In the genomic region with DNA sequence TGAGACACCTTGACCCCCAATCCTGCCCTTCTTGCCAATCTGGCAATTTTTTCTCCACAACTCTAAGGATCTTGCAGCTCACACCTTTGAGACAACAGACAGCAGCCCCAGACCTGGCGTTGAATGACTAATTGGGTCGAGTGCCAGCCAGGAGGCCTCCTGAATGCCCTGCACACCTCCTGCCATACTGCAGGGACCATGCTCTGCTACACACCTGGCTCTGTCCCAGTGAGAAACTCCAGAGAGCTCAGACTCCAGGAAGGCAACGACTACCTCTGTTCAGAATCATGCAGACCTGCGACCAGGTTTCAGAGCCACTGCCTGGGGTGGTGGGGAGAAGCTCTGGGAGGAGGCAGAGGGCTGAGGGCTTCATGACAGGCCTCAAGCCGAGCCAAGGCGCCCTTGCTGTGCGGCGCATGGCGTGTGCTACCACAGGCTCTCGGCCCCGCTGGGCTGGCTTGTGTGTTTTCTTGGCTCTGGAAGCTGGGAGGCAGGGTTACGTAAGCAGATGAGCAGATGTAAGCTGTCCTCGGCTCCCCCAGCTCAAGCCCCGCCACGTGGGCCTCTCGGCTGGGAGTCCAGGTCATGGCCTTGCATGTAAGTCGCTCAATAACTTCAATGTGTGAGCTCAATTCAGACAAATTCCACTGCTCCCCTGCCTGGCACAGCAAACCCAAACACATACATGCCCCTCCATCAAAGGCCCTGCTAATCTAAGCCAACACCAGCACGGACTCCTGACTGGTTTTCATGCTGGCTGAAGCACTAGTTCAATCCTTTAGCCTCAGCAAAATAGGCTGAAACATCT, we compare ENCODE assay signal across 9 cellular contexts. TPM values are rescaled to one million over a fixed set of nuclear protein-coding genes. Genes with fewer than 3 reads are reported as not detected.
DNase-seq lines count a peak whose midpoint lies in the region; ATAC-seq and TF ChIP-seq lines count a peak whose summit lies in the region.
"Had no signal": no experiment of that assay in that cellular context is flagged by ENCODE, and none has a peak within 500 bp of the region (broad histone marks: within the 10 kb centered on the region; RNA-seq: fewer than 3 reads in every experiment).

No MANE protein-coding gene starts in this region.

- no peak for TF ChIP-seq CTCF in CD14-positive monocyte (IDR thresholded peaks at IDR 0.05)
- TF ChIP-seq CTCF in natural killer cell (IDR thresholded peaks at IDR 0.05) = no peak

- H3K27me3 Mint-ChIP-seq in CD14-positive monocyte (ENCODE audit: low read depth in 3 of 3) (peaks cover 0 to 3% (median 0%) of the 10 kb centered on the region in 3 donors), natural killer cell (ENCODE audit: low read depth in 2 of 2) (no peaks in the 10 kb centered on the region)

- H3K9me3 ChIP-seq in esophagus (ENCODE audit: control insufficient read depth in 2 of 2, insufficient read depth in 1 of 2, low read depth in 1 of 2, low read length in 1 of 2) = no peaks in the 10 kb centered on the region
- H3K9me3 ChIP-seq: HAP-1 had no signal

- H3K36me3 Mint-ChIP-seq in CD14-positive monocyte (peaks cover 38 to 39% of the 10 kb centered on the region in 2 donors), natural killer cell (no peaks in the 10 kb centered on the region)

- H3K9me3 Mint-ChIP-seq in CD14-positive monocyte (no peaks in the 10 kb centered on the region), natural killer cell (no peaks in the 10 kb centered on the region)

- peak overlapping the region in 6 of 7 donors; percentile 3 to 81 (median 48) for H3K27ac Mint-ChIP-seq in CD14-positive monocyte
- peak overlapping the region; percentile 89 to 98 for H3K27ac Mint-ChIP-seq in natural killer cell

- peak; percentile 28 for DNase-seq in CD14-positive monocyte (ENCODE audit: low spot score)
- DNase-seq in NCI-H446 (lab: John Stamatoyannopoulos, UW) = peak; percentile 73 to 89
- DNase-seq in natural killer cell = no peak
- no peak for DNase-seq in effector CD4-positive, alpha-beta T cell

- peak in 1 of 3 donors; percentile 7 for ATAC-seq in natural killer cell
- no peak for ATAC-seq in GM21576 (IDR thresholded peaks at IDR 0.05; ENCODE audit: unreplicated experiment)
- no peak for ATAC-seq in GM21529 (IDR thresholded peaks at IDR 0.05; ENCODE audit: unreplicated experiment)
- no peak for ATAC-seq in GM18858 (IDR thresholded peaks at IDR 0.05; ENCODE audit: unreplicated experiment)

- H3K4me3 Mint-ChIP-seq in CD14-positive monocyte (peak overlapping the region in 1 of 2 donors; percentile 33), natural killer cell (peak overlapping the region; percentile 65)

- peaks cover 0 to 9% of the 10 kb centered on the region in 2 donors for H3K36me3 ChIP-seq in esophagus (ENCODE audit: control insufficient read depth in 2 of 2, insufficient read depth in 2 of 2, low read length in 1 of 2)
- H3K36me3 ChIP-seq: HAP-1 had no signal

- H3K4me3 ChIP-seq in esophagus (ENCODE audit: low read depth in 1 of 2, low read length in 2 of 2) = no peak overlapping the region
- H3K4me3 ChIP-seq: HAP-1 had no signal

- H3K4me1 ChIP-seq in esophagus (ENCODE audit: control insufficient read depth in 2 of 2, insufficient read depth in 2 of 2, low read length in 1 of 2) = peaks cover 5 to 50% of the 10 kb centered on the region in 2 donors
- H3K4me1 ChIP-seq: HAP-1 had no signal

- intact Hi-C loops in CD14-positive monocyte (cut with micrococcal nuclease) = loop anchor here in 1 of 2 donors (5.0 kb wide), 1 partner anchor 33 kb away; no protein-coding TSS in a partner anchor
- intact Hi-C loops in natural killer cell (cut with micrococcal nuclease) = no loop called here

- H3K27ac ChIP-seq in esophagus (ENCODE audit: low read depth in 2 of 2, low read length in 1 of 2) = peak overlapping the region; percentile 39 to 75

- peaks cover 89% of the 10 kb centered on the region for H3K4me1 Mint-ChIP-seq in CD14-positive monocyte
- peaks cover 90 to 97% of the 10 kb centered on the region in 2 donors for H3K4me1 Mint-ChIP-seq in natural killer cell

- WGBS in esophagus, 2 donors = 40 to 46% methylated on average over 18 of the region's 18 CpGs

- no peaks in the 10 kb centered on the region for H3K27me3 ChIP-seq in esophagus (ENCODE audit: control insufficient read depth in 1 of 2, insufficient read depth in 2 of 2, low read length in 2 of 2)

RNA-seq across cellular contexts. Expression of a gene that starts 27.5 kb away (rescaled TPM):
- polyA plus RNA-seq in CD14-positive monocyte (10 to 100 TPM; 27.6 to 38.6 TPM), esophagus (10 to 100 TPM; 26.0 to 29.2 TPM)
- total RNA-seq in natural killer cell = 100 to 1,000 TPM; 122 to 143 (median 128) TPM

Comparison
In these comparisons a context has a peak if more than half of its experiments do, and no peak if none do; other contexts are left out.
1. DNase-seq: peak in CD14-positive monocyte (single experiment) and NCI-H446 (2 of 2); none in natural killer cell (single experiment) and effector CD4-positive, alpha-beta T cell (single experiment).